10 cellular contexts compared by ENCODE assay signal in the genomic region with DNA sequence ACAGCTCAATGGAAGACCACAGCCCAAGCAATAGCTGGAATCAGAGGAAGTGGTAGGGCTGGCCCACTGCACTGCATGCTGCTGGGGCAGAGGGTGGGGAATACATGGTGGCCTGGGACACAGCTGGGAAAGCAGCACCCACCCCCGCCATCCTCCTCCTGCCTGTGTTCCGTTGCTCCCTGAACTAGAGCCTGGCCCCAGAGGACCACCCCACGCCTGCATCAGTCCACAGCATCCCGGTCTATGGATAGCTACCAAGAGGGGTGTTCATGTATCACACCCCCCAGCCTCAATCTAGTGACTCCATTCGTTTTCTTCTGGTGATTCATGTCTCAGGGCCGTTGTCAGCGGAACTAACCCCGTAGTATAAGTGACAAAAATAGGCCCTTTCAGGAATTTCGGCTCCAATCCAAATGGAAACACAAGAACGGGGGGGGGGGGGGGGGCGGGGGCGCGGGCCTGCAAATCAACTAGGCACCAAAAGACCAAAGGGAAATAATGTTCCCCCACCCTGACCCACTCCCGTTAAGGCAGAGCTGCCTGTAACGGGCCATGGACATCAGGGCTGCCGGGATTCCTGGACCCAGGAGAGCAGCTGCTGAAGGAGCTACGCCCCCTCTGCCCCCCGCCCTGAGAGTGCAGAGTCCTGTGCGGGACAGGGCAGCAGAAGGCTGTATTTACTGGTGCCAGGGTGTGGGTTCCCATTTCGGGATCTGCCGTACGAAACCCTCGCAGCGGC. TPM values are rescaled to one million over a fixed set of nuclear protein-coding genes. Genes with fewer than 3 reads are reported as not detected.
DNase-seq lines count a peak whose midpoint lies in the region; ATAC-seq, FAIRE-seq and TF ChIP-seq lines count a peak whose summit lies in the region.
"Had no signal": no experiment of that assay in that cellular context is flagged by ENCODE, and none has a peak within 500 bp of the region (broad histone marks: within the 10 kb centered on the region; RNA-seq: fewer than 3 reads in every experiment).

No MANE protein-coding gene starts in this region.

- no peak for FAIRE-seq in small intestine (lab: Jason Lieb, UNC)

- 62 to 84% (median 79%) methylated on average over 19 to 24 of the region's 24 CpGs for WGBS in small intestine, 3 donors

- H3K4me3 ChIP-seq in brain microvascular endothelial cell (ENCODE audit: low read depth, low read length) (peak overlapping the region; percentile 38), small intestine (ENCODE audit: low read depth in 1 of 2, low read length in 2 of 2) (no peak overlapping the region)
- H3K4me3 ChIP-seq: HAP-1 had no signal

- H3K4me1 ChIP-seq in small intestine (ENCODE audit: control insufficient read depth in 2 of 2, insufficient read depth in 1 of 2, low read depth in 1 of 2, low read length in 1 of 2) = peaks cover 7 to 8% of the 10 kb centered on the region in 2 donors
- H3K4me1 ChIP-seq: HAP-1 had no signal

- H3K27ac ChIP-seq in brain microvascular endothelial cell = peak overlapping the region; percentile 100
- H3K27ac ChIP-seq in small intestine (ENCODE audit: low read depth in 1 of 2, low read length in 1 of 2) = peak overlapping the region; percentile 34 to 87

- in situ Hi-C loops in brain microvascular endothelial cell (cut with HindIII; ENCODE audit: low pct_ligation_motif_present, low sequenced_read_pairs) = no loop called here

- H3K36me3 ChIP-seq in brain microvascular endothelial cell (replicated peaks) = peaks cover 40% of the 10 kb centered on the region
- H3K36me3 ChIP-seq in small intestine (ENCODE audit: control insufficient read depth in 2 of 2, insufficient read depth in 2 of 2, low read length in 2 of 2) = peaks cover 18 to 31% of the 10 kb centered on the region in 2 donors

- no peak for TF ChIP-seq CTCF in brain microvascular endothelial cell (IDR thresholded peaks at IDR 0.05; ENCODE audit: low read depth, low read length, missing control alignments)

- ATAC-seq in GM18868 (IDR thresholded peaks at IDR 0.05; ENCODE audit: unreplicated experiment) (no peak), HG03354 (IDR thresholded peaks at IDR 0.05; ENCODE audit: poor library complexity, severe bottlenecking, unreplicated experiment) (no peak)

- DNase-seq in GM04503 (ENCODE audit: low read depth) (peak; percentile 60), brain microvascular endothelial cell (peak; percentile 86), iris pigment epithelial cell (ENCODE audit: low read depth) (peak; percentile 59), small intestine (no peak), cerebellum (ENCODE audit: low spot score) (no peak), NCI-H446 (lab: John Stamatoyannopoulos, UW) (no peak)
- DNase-seq: stimulated activated CD4-positive, alpha-beta T cell treated with anti-CD3 and anti-CD28 coated beads, Interleukin-2, amount 100 ng/mL, for 48 hours had no signal

- H3K27me3 ChIP-seq in brain microvascular endothelial cell (replicated peaks) = no peaks in the 10 kb centered on the region
- no peaks in the 10 kb centered on the region for H3K27me3 ChIP-seq in small intestine (ENCODE audit: control insufficient read depth in 2 of 2, insufficient read depth in 2 of 2, low read length in 2 of 2)

- H3K9me3 ChIP-seq in small intestine (ENCODE audit: control insufficient read depth, low read depth) = no peaks in the 10 kb centered on the region
- H3K9me3 ChIP-seq: HAP-1 had no signal

RNA-seq across cellular contexts. Expression of a gene that starts 18.9 kb away (rescaled TPM):
- polyA plus RNA-seq in small intestine = under 1 TPM in 1 of 3 donors, not detected in 2; 0.76 TPM
- 0.18 TPM for total RNA-seq in cerebellum

RNA-seq across cellular contexts. Expression of a gene that starts 50.4 kb away (rescaled TPM):
- 10 to 100 TPM in 1 of 3 donors, 1 to 10 TPM in 1, under 1 TPM in 1; 0.45 to 15.6 (median 1.9) TPM for polyA plus RNA-seq in small intestine
- 28.7 TPM for total RNA-seq in cerebellum

Comparison
In these comparisons a context has a peak if more than half of its experiments do, and no peak if none do; other contexts are left out.
1. DNase-seq: peak in GM04503 (single experiment), brain microvascular endothelial cell (single experiment) and iris pigment epithelial cell (single experiment); none in small intestine (single experiment), cerebellum (single experiment) and NCI-H446 (0 of 2).